ENCODE assay signal across 10 cellular contexts in genomic region chr6:26439552-26440125, GRCh38. TPM values are rescaled to one million over a fixed set of nuclear protein-coding genes. Genes with fewer than 3 reads are reported as not detected.
DNase-seq lines count a peak whose midpoint lies in the region; ATAC-seq and TF ChIP-seq lines count a peak whose summit lies in the region.
"Had no signal": no experiment of that assay in that cellular context is flagged by ENCODE, and none has a peak within 500 bp of the region (broad histone marks: within the 10 kb centered on the region; RNA-seq: fewer than 3 reads in every experiment).

No MANE protein-coding gene starts in this region.

- peaks cover 0 to 30% (median 16%) of the 10 kb centered on the region in 9 donors for H3K4me1 ChIP-seq in heart right ventricle
- peaks cover 3% of the 10 kb centered on the region for H3K4me1 ChIP-seq in mesenchymal stem cell (ENCODE audit: control insufficient read depth, insufficient read depth, low read depth, low read length)
- H3K4me1 ChIP-seq in urinary bladder (ENCODE audit: insufficient read depth), result no peaks in the 10 kb centered on the region

- H4K91ac ChIP-seq in mesenchymal stem cell (ENCODE audit: low read length), result no peak overlapping the region

- DNase-seq in heart right ventricle (no peak), left ventricle myocardium superior (no peak), mesenchymal stem cell (no peak), COLO829 (ENCODE audit: low spot score) (no peak), WTC11 (ENCODE audit: low spot score) (no peak)
- DNase-seq: NK-92 treated with Interleukin-12 subunit alpha and Interleukin-12 subunit beta, amount 100 ng/mL, for 24 hours had no signal

- H3K9ac ChIP-seq in mesenchymal stem cell (ENCODE audit: low read length), result peak overlapping the region; percentile 94

- peak overlapping the region; percentile 21 for H3K4me2 ChIP-seq in mesenchymal stem cell (ENCODE audit: low read length, poor library complexity, severe bottlenecking)

- peaks cover 8% of the 10 kb centered on the region for H3K27me3 Mint-ChIP-seq in WTC11 (ENCODE audit: low read depth)

- H3K9me3 ChIP-seq in heart right ventricle, result peaks cover 0 to 2% (median 0%) of the 10 kb centered on the region in 11 donors
- no peaks in the 10 kb centered on the region for H3K9me3 ChIP-seq in mesenchymal stem cell (ENCODE audit: control insufficient read depth, low read length)

- POLR2A ChIA-PET in WTC11 (lab: Charles Lee), result no interaction called here

- no peak overlapping the region for H4K8ac ChIP-seq in mesenchymal stem cell (ENCODE audit: low read length)

- H3K23ac ChIP-seq in mesenchymal stem cell (ENCODE audit: low read length in 2 of 2), result no peak overlapping the region

- peak overlapping the region; percentile 6 for H2AFZ ChIP-seq in mesenchymal stem cell (ENCODE audit: low read depth, low read length)

- H3K27ac ChIP-seq in heart right ventricle (peak overlapping the region in 9 of 10 donors; percentile 35 to 95 (median 82)), angular gyrus (ENCODE audit: low read depth, low read length) (peak overlapping the region; percentile 9), mesenchymal stem cell (ENCODE audit: low read length, poor library complexity, severe bottlenecking) (no peak overlapping the region), urinary bladder (ENCODE audit: low read depth) (peak overlapping the region; percentile 74)
- H3K27ac ChIP-seq: cardiac muscle cell had no signal

- no peak overlapping the region for H3K27ac Mint-ChIP-seq in WTC11

- intact Hi-C loops in heart right ventricle (cut with DNase I), result loop anchor here in 1 of 10 donors (2.0 kb wide), 1 partner anchor 33 kb away; no protein-coding TSS in a partner anchor
- intact Hi-C loops in left ventricle myocardium superior (cut with micrococcal nuclease), result no loop called here

- peak overlapping the region in 1 of 2 experiments; percentile 73 for H3K4ac ChIP-seq in mesenchymal stem cell (ENCODE audit: low read depth in 1 of 2, low read length in 2 of 2)

- no peaks in the 10 kb centered on the region for H3K27me3 ChIP-seq in heart right ventricle
- H3K27me3 ChIP-seq in mesenchymal stem cell (ENCODE audit: control insufficient read depth in 1 of 2, insufficient read depth in 1 of 2, low read length in 2 of 2), result no peaks in the 10 kb centered on the region
- H3K27me3 ChIP-seq: cardiac muscle cell had no signal

- no peak overlapping the region for H2BK120ac ChIP-seq in mesenchymal stem cell (ENCODE audit: low read depth, low read length)

- WGBS in heart right ventricle, 2 donors, result 38 to 60% methylated on average over 4 of the region's 4 CpGs
- 94% methylated on average over 4 of the region's 4 CpGs for WGBS in mesenchymal stem cell
- WGBS in urinary bladder, result 24% methylated on average over 4 of the region's 4 CpGs

- ATAC-seq in heart right ventricle (no peak), left ventricle myocardium superior (no peak), WTC11 (no peak), GM21381 (IDR thresholded peaks at IDR 0.05; ENCODE audit: unreplicated experiment) (no peak)

- H3K14ac ChIP-seq in mesenchymal stem cell (ENCODE audit: low read length in 2 of 2), result no peak overlapping the region

- TF ChIP-seq CTCF in heart right ventricle (IDR thresholded peaks at IDR 0.05) (no peak), WTC11 (IDR thresholded peaks at IDR 0.05) (no peak)

- H3K36me3 ChIP-seq in heart right ventricle, result peaks cover 0 to 6% (median 0%) of the 10 kb centered on the region in 9 donors
- peaks cover 0 to 7% of the 10 kb centered on the region in 2 experiments for H3K36me3 ChIP-seq in mesenchymal stem cell (ENCODE audit: control insufficient read depth in 1 of 2, insufficient read depth in 2 of 2, low read depth in 1 of 2, low read length in 2 of 2)
- H3K36me3 ChIP-seq in urinary bladder (ENCODE audit: insufficient read depth), result no peaks in the 10 kb centered on the region
- H3K36me3 ChIP-seq: cardiac muscle cell had no signal

- H2BK12ac ChIP-seq in mesenchymal stem cell (ENCODE audit: low read length in 2 of 2), result no peak overlapping the region

- peak overlapping the region in 1 of 2 experiments; percentile 14 for H3K18ac ChIP-seq in mesenchymal stem cell (ENCODE audit: low read depth in 1 of 2, low read length in 2 of 2)

- H3K4me3 Mint-ChIP-seq in WTC11, result no peak overlapping the region

- peaks cover 10% of the 10 kb centered on the region for H3K9me3 Mint-ChIP-seq in WTC11

- H2BK5ac ChIP-seq in mesenchymal stem cell (ENCODE audit: low read depth, low read length, poor library complexity, severe bottlenecking), result no peak overlapping the region

- H3K4me1 Mint-ChIP-seq in WTC11, result no peaks in the 10 kb centered on the region

- peaks cover 3% of the 10 kb centered on the region for H3K79me1 ChIP-seq in mesenchymal stem cell (replicated peaks; ENCODE audit: low read length, poor library complexity, severe bottlenecking)

- peak overlapping the region; percentile 37 for H2AK5ac ChIP-seq in mesenchymal stem cell (ENCODE audit: low read length, severe bottlenecking)

- H3K36me3 Mint-ChIP-seq in WTC11, result peaks cover 7% of the 10 kb centered on the region

- H3K4me3 ChIP-seq in heart right ventricle, result peak overlapping the region in 9 of 10 donors; percentile 40 to 69 (median 60)
- peak overlapping the region in 1 of 2 experiments; percentile 89 for H3K4me3 ChIP-seq in mesenchymal stem cell (ENCODE audit: insufficient read depth in 1 of 2, low read depth in 1 of 2, low read length in 2 of 2)
- peak overlapping the region; percentile 40 for H3K4me3 ChIP-seq in urinary bladder (ENCODE audit: low read depth, low read length)
- H3K4me3 ChIP-seq: cardiac muscle cell had no signal

- CTCF ChIA-PET in WTC11 (lab: Charles Lee), result no interaction called here

- no peak overlapping the region for H2BK15ac ChIP-seq in mesenchymal stem cell (ENCODE audit: low read depth, poor library complexity, severe bottlenecking)

TF ChIP-seq in WTC11, 78 proteins besides CTCF, POLR2A, EP300 and RAD21 (continues in another document):
- no peak for TF ChIP-seq SP1 (CRISPR knock-in tag; conservative IDR thresholded peaks at IDR 0.05)
- no peak for TF ChIP-seq ZNF671 (CRISPR knock-in tag; IDR thresholded peaks at IDR 0.05)
- TF ChIP-seq ERG (CRISPR knock-in tag; IDR thresholded peaks at IDR 0.05), result no peak
- TF ChIP-seq ZNF512 (CRISPR knock-in tag; IDR thresholded peaks at IDR 0.05; ENCODE audit: borderline replicate concordance), result no peak
- TF ChIP-seq ZNF232 (CRISPR knock-in tag; IDR thresholded peaks at IDR 0.05), result no peak
- no peak for TF ChIP-seq CREM (CRISPR knock-in tag; IDR thresholded peaks at IDR 0.05)
- no peak for TF ChIP-seq ETV6 (CRISPR knock-in tag; IDR thresholded peaks at IDR 0.05)
- no peak for TF ChIP-seq ZNF396 (CRISPR knock-in tag; IDR thresholded peaks at IDR 0.05; ENCODE audit: borderline replicate concordance)
- TF ChIP-seq EMX1 (CRISPR knock-in tag; IDR thresholded peaks at IDR 0.05), result no peak

RNA-seq across cellular contexts. Expression of gene BTN3A3, which starts 0.7 kb away (rescaled TPM):
- total RNA-seq in heart right ventricle (10 to 100 TPM in 3 of 10 donors, 1 to 10 TPM in 7; 4.4 to 28.2 (median 8.4) TPM), left ventricle myocardium superior (8.9 TPM), urinary bladder (37.6 TPM), WTC11 (2021) (4.3 to 4.5 TPM (median 4.5 TPM) in 3 replicates)
- polyA plus RNA-seq in heart right ventricle (10 to 100 TPM in 1 of 2 donors, 1 to 10 TPM in 1; 8.2 to 10.6 TPM), urinary bladder (16.1 TPM)
- 14.3 TPM for polyA plus RNA-seq in mesenchymal stem cell (2013, experiment 1 of 2)
- polyA plus RNA-seq in mesenchymal stem cell (2013, experiment 2 of 2), result 15.1 TPM
- polyA plus RNA-seq: cardiac muscle cell had no signal

RNA-seq across cellular contexts. Expression of gene BTN2A1, which starts 18.1 kb away (rescaled TPM):
- total RNA-seq in heart right ventricle, result 10 to 100 TPM; 12.7 to 19.9 (median 15.5) TPM
- 10 to 100 TPM in 1 of 2 donors, 1 to 10 TPM in 1; 9.7 to 15.9 TPM for polyA plus RNA-seq in heart right ventricle
- 14.6 TPM for total RNA-seq in left ventricle myocardium superior
- polyA plus RNA-seq in mesenchymal stem cell (2013, experiment 1 of 2), result 25.5 TPM
- 25.8 TPM for polyA plus RNA-seq in mesenchymal stem cell (2013, experiment 2 of 2)
- total RNA-seq in urinary bladder, result 15.8 TPM
- polyA plus RNA-seq in urinary bladder, result 38.0 TPM
- 9.3 to 9.9 TPM (median 9.5 TPM) in 3 replicates for total RNA-seq in WTC11 (2021)

RNA-seq across cellular contexts. Expression of gene BTN3A1, which starts 37.6 kb away (rescaled TPM):
- 10 to 100 TPM in 3 of 10 donors, 1 to 10 TPM in 7; 3.9 to 44.3 (median 8.6) TPM for total RNA-seq in heart right ventricle
- polyA plus RNA-seq in heart right ventricle, result 10 to 100 TPM in 1 of 2 donors, 1 to 10 TPM in 1; 3.9 to 11.0 TPM
- 9.4 TPM for total RNA-seq in left ventricle myocardium superior
- polyA plus RNA-seq in mesenchymal stem cell (2013, experiment 1 of 2), result 17.7 TPM
- polyA plus RNA-seq in mesenchymal stem cell (2013, experiment 2 of 2), result 18.2 TPM
- total RNA-seq in urinary bladder, result 39.8 TPM
- 13.3 TPM for polyA plus RNA-seq in urinary bladder
- total RNA-seq in WTC11 (2021), result 4.5 to 7.3 TPM (median 7.2 TPM) in 3 replicates

RNA-seq across cellular contexts. Expression of gene BTN2A2, which starts 56.7 kb away (rescaled TPM):
- total RNA-seq in heart right ventricle (10 to 100 TPM in 1 of 10 donors, 1 to 10 TPM in 9; 1.7 to 12.5 (median 3.8) TPM), left ventricle myocardium superior (4.5 TPM), urinary bladder (10.8 TPM), WTC11 (2021) (15.6 to 18.0 TPM (median 16.2 TPM) in 3 replicates)
- polyA plus RNA-seq in heart right ventricle (1 to 10 TPM; 3.0 to 3.9 TPM), urinary bladder (9.6 TPM)
- polyA plus RNA-seq in mesenchymal stem cell (2013, experiment 1 of 2), result 14.4 TPM
- polyA plus RNA-seq in mesenchymal stem cell (2013, experiment 2 of 2), result 13.8 TPM
